In genomic region chr10:125782661-125783060, GRCh38 we compare ENCODE assay signal across 34 cellular contexts. TPM values are rescaled to one million over a fixed set of nuclear protein-coding genes. Genes with fewer than 3 reads are reported as not detected.
DNase-seq lines count a peak whose midpoint lies in the region; ATAC-seq and TF ChIP-seq lines count a peak whose summit lies in the region.
"Had no signal": no experiment of that assay in that cellular context is flagged by ENCODE, and none has a peak within 500 bp of the region (broad histone marks: within the 10 kb centered on the region; RNA-seq: fewer than 3 reads in every experiment).

No MANE protein-coding gene starts in this region.

- H4K20me1 ChIP-seq in smooth muscle cell (ENCODE audit: low read depth), result no peaks in the 10 kb centered on the region

- H3K9ac ChIP-seq in mesenchymal stem cell (ENCODE audit: low read length) (no peak overlapping the region), smooth muscle cell (ENCODE audit: low read depth) (no peak overlapping the region)
- H3K9ac ChIP-seq: KMS-11 had no signal

- peaks cover under 1 to 10% of the 10 kb centered on the region in 2 experiments for H3K27me3 ChIP-seq in mesenchymal stem cell (ENCODE audit: control insufficient read depth in 1 of 2, insufficient read depth in 1 of 2, low read length in 2 of 2)
- H3K27me3 ChIP-seq in smooth muscle cell (ENCODE audit: low read depth), result no peaks in the 10 kb centered on the region
- H3K27me3 ChIP-seq in HAP-1 (ENCODE audit: low read depth), result no peaks in the 10 kb centered on the region
- H3K27me3 ChIP-seq: left lung, MG63, upper lobe of left lung had no signal

- H3K9me3 Mint-ChIP-seq in activated CD4-positive, alpha-beta T cell treated with anti-CD3 and anti-CD28 coated beads, Interleukin-2, amount 10 ng/mL, durations not matched to agents 7 days and 5 days, result no peaks in the 10 kb centered on the region
- H3K9me3 Mint-ChIP-seq: effector memory CD8-positive, alpha-beta T cell; stimulated activated effector memory CD8-positive, alpha-beta T cell treated with anti-CD3 and anti-CD28 coated beads, Interleukin-12 subunit alpha, Interleukin-12 subunit beta, amount 100 ng/mL, for 72 hours had no signal

- H4K8ac ChIP-seq in mesenchymal stem cell (ENCODE audit: low read length), result no peak overlapping the region

- no peak overlapping the region for H3K18ac ChIP-seq in mesenchymal stem cell (ENCODE audit: low read depth in 1 of 2, low read length in 2 of 2)

- no peaks in the 10 kb centered on the region for H3K79me1 ChIP-seq in mesenchymal stem cell (replicated peaks; ENCODE audit: low read length, poor library complexity, severe bottlenecking)

- intact Hi-C loops in sciatic nerve (cut with DNase I), result no loop called here

- H3K27ac Mint-ChIP-seq in activated CD4-positive, alpha-beta T cell treated with anti-CD3 and anti-CD28 coated beads, Interleukin-2, amount 10 ng/mL, durations not matched to agents 7 days and 5 days, result peak overlapping the region; percentile 42
- H3K27ac Mint-ChIP-seq: effector memory CD8-positive, alpha-beta T cell; mesothelial cell of epicardium; stimulated activated effector memory CD8-positive, alpha-beta T cell treated with anti-CD3 and anti-CD28 coated beads, Interleukin-12 subunit alpha, Interleukin-12 subunit beta, amount 100 ng/mL, for 72 hours; WTC11 had no signal

- in situ Hi-C loops in HAP-1 (cut with MboI; ENCODE audit: low sequenced_read_pairs), result no loop called here

- no peak overlapping the region for H3K4ac ChIP-seq in mesenchymal stem cell (ENCODE audit: low read depth in 1 of 2, low read length in 2 of 2)

- H3K36me3 Mint-ChIP-seq in activated CD4-positive, alpha-beta T cell treated with anti-CD3 and anti-CD28 coated beads, Interleukin-2, amount 10 ng/mL, durations not matched to agents 7 days and 5 days (ENCODE audit: low read depth), result peaks cover under 1% of the 10 kb centered on the region
- H3K36me3 Mint-ChIP-seq: mesothelial cell of epicardium; stimulated activated effector memory CD8-positive, alpha-beta T cell treated with anti-CD3 and anti-CD28 coated beads, Interleukin-12 subunit alpha, Interleukin-12 subunit beta, amount 100 ng/mL, for 72 hours; WTC11 had no signal

- no peak overlapping the region for H2BK120ac ChIP-seq in mesenchymal stem cell (ENCODE audit: low read depth, low read length)

- no peak overlapping the region for H3K4me2 ChIP-seq in mesenchymal stem cell (ENCODE audit: low read length, poor library complexity, severe bottlenecking)
- peak overlapping the region; percentile 57 for H3K4me2 ChIP-seq in smooth muscle cell
- H3K4me2 ChIP-seq: KMS-11 had no signal

- WGBS in mesenchymal stem cell, result 91% methylated on average over 11 of the region's 11 CpGs
- 42% methylated on average over 11 of the region's 11 CpGs for WGBS in smooth muscle cell (ENCODE audit: low lambda C conversion rate)

- H3F3A ChIP-seq in smooth muscle cell (ENCODE audit: low read depth), result no peaks in the 10 kb centered on the region

- no peaks in the 10 kb centered on the region for H3K27me3 Mint-ChIP-seq in activated CD4-positive, alpha-beta T cell treated with anti-CD3 and anti-CD28 coated beads, Interleukin-2, amount 10 ng/mL, durations not matched to agents 7 days and 5 days

- H3K9me3 ChIP-seq in mesenchymal stem cell (ENCODE audit: control insufficient read depth, low read length), result no peaks in the 10 kb centered on the region
- H3K9me3 ChIP-seq in smooth muscle cell (replicated peaks; ENCODE audit: low read depth), result no peaks in the 10 kb centered on the region
- H3K9me3 ChIP-seq in HAP-1, result no peaks in the 10 kb centered on the region
- H3K9me3 ChIP-seq: left lung, MG63, prostate gland, upper lobe of left lung had no signal

- TF ChIP-seq CTCF in smooth muscle cell (IDR thresholded peaks at IDR 0.05; ENCODE audit: borderline replicate concordance, insufficient read depth, poor library complexity, severe bottlenecking), result no peak

- no peak overlapping the region for H4K91ac ChIP-seq in mesenchymal stem cell (ENCODE audit: low read length)

- CTCF ChIA-PET in activated CD4-positive, alpha-beta T cell treated with anti-CD3 and anti-CD28 coated beads, Interleukin-2, amount 10 ng/mL, durations not matched to agents 7 days and 5 days (lab: Charles Lee), result no interaction called here

- H3K4me3 Mint-ChIP-seq in activated CD4-positive, alpha-beta T cell treated with anti-CD3 and anti-CD28 coated beads, Interleukin-2, amount 10 ng/mL, durations not matched to agents 7 days and 5 days, result no peak overlapping the region
- H3K4me3 Mint-ChIP-seq: effector memory CD8-positive, alpha-beta T cell; mesothelial cell of epicardium; stimulated activated effector memory CD8-positive, alpha-beta T cell treated with anti-CD3 and anti-CD28 coated beads, Interleukin-12 subunit alpha, Interleukin-12 subunit beta, amount 100 ng/mL, for 72 hours; WTC11 had no signal

- no peak overlapping the region for H3K14ac ChIP-seq in mesenchymal stem cell (ENCODE audit: low read length in 2 of 2)

- H2BK12ac ChIP-seq in mesenchymal stem cell (ENCODE audit: low read length in 2 of 2), result no peak overlapping the region

- no peak overlapping the region for H3K27ac ChIP-seq in mesenchymal stem cell (ENCODE audit: low read length, poor library complexity, severe bottlenecking)
- H3K27ac ChIP-seq in smooth muscle cell (ENCODE audit: low read depth), result peak overlapping the region; percentile 88
- H3K27ac ChIP-seq: 22Rv1, HL-60, KMS-11, left lung, prostate gland, upper lobe of left lung had no signal

- no peak overlapping the region for H2BK15ac ChIP-seq in mesenchymal stem cell (ENCODE audit: low read depth, poor library complexity, severe bottlenecking)

- no peak overlapping the region for H2AFZ ChIP-seq in mesenchymal stem cell (ENCODE audit: low read depth, low read length)
- H2AFZ ChIP-seq in smooth muscle cell (ENCODE audit: low read depth), result peak overlapping the region; percentile 32

- peaks cover 9% of the 10 kb centered on the region for H3K4me1 Mint-ChIP-seq in activated CD4-positive, alpha-beta T cell treated with anti-CD3 and anti-CD28 coated beads, Interleukin-2, amount 10 ng/mL, durations not matched to agents 7 days and 5 days
- H3K4me1 Mint-ChIP-seq: WTC11 had no signal

- H2BK5ac ChIP-seq in mesenchymal stem cell (ENCODE audit: low read depth, low read length, poor library complexity, severe bottlenecking), result no peak overlapping the region

- no peak overlapping the region for H3K23ac ChIP-seq in mesenchymal stem cell (ENCODE audit: low read length in 2 of 2)

- POLR2A ChIA-PET in activated CD4-positive, alpha-beta T cell treated with anti-CD3 and anti-CD28 coated beads, Interleukin-2, amount 10 ng/mL, durations not matched to agents 7 days and 5 days (lab: Charles Lee), result no interaction called here

- DNase-seq in activated CD4-positive, alpha-beta T cell treated with anti-CD3 and anti-CD28 coated beads, Interleukin-2, amount 10 ng/mL, durations not matched to agents 7 days and 5 days, result no peak
- no peak for DNase-seq in activated CD4-positive, alpha-beta T cell treated with anti-CD3 and anti-CD28 coated beads for 48 hours
- peak; percentile 41 for DNase-seq in RKO (ENCODE audit: low spot score)
- peak; percentile 10 for DNase-seq in mesenchymal stem cell
- peak; percentile 14 for DNase-seq in smooth muscle cell (lab: John Stamatoyannopoulos, UW; ENCODE audit: unreplicated experiment)
- no peak for DNase-seq in HAP-1 (ENCODE audit: low spot score in 2 of 2)
- DNase-seq in SW480 (ENCODE audit: low spot score), result no peak
- no peak for DNase-seq in sciatic nerve (ENCODE audit: low spot score)
- DNase-seq: activated gamma-delta T cell treated with Interleukin-2 at 50 U/mL for 16 hours; activated T-cell treated with anti-CD3 and anti-CD28 coated beads, Interleukin-2, amount 50 U/mL, for 48 hours; Calu3; cortex of kidney; effector memory CD8-positive, alpha-beta T cell; erythroblast; GOT3; left lung; MG63; NCI-H1105 treated with DMSO at 0.1 percent for 48 hours; NCI-H2081; nucleus accumbens; SHP77 treated with DMSO at 0.1 percent for 48 hours; substantia nigra; upper lobe of left lung had no signal

- no peak overlapping the region for H3K4me3 ChIP-seq in mesenchymal stem cell (ENCODE audit: insufficient read depth in 1 of 2, low read depth in 1 of 2, low read length in 2 of 2)
- H3K4me3 ChIP-seq in smooth muscle cell, result no peak overlapping the region
- no peak overlapping the region for H3K4me3 ChIP-seq in HAP-1
- H3K4me3 ChIP-seq: left lung, MG63, prostate gland, upper lobe of left lung had no signal

- no peak overlapping the region for H2AK5ac ChIP-seq in mesenchymal stem cell (ENCODE audit: low read length, severe bottlenecking)

- no peaks in the 10 kb centered on the region for H3K79me2 ChIP-seq in smooth muscle cell (ENCODE audit: low read depth)

- H3K4me1 ChIP-seq in mesenchymal stem cell (ENCODE audit: control insufficient read depth, insufficient read depth, low read depth, low read length) (peaks cover 5% of the 10 kb centered on the region), smooth muscle cell (ENCODE audit: low read depth) (no peaks in the 10 kb centered on the region), HAP-1 (no peaks in the 10 kb centered on the region)
- H3K4me1 ChIP-seq: left lung, prostate gland, upper lobe of left lung had no signal

- H3K36me3 ChIP-seq in mesenchymal stem cell (ENCODE audit: control insufficient read depth in 1 of 2, insufficient read depth in 2 of 2, low read depth in 1 of 2, low read length in 2 of 2), result peaks cover under 1 to 3% of the 10 kb centered on the region in 2 experiments
- H3K36me3 ChIP-seq in smooth muscle cell (ENCODE audit: low read depth), result no peaks in the 10 kb centered on the region
- H3K36me3 ChIP-seq in HAP-1 (replicated peaks), result no peaks in the 10 kb centered on the region
- H3K36me3 ChIP-seq: left lung, MG63, prostate gland had no signal

- no peak for ATAC-seq in sciatic nerve
- ATAC-seq: effector memory CD8-positive, alpha-beta T cell; left lung; Panc1; stimulated activated effector memory CD8-positive, alpha-beta T cell treated with anti-CD3 and anti-CD28 coated beads, Interleukin-12 subunit alpha, Interleukin-12 subunit beta, amount 100 ng/mL, for 72 hours; WTC11 had no signal

RNA-seq across cellular contexts. Expression of gene MMP21, which starts 7.0 kb away (rescaled TPM):
- total RNA-seq in activated CD4-positive, alpha-beta T cell treated with anti-CD3 and anti-CD28 coated beads, Interleukin-2, amount 10 ng/mL, durations not matched to agents 7 days and 5 days, result under 1 TPM in 1 of 2 experiments, not detected in 1; 0.10 TPM
- polyA plus RNA-seq in mesenchymal stem cell (2013, experiment 1 of 2), result 0.01 TPM
- not detected for polyA plus RNA-seq in mesenchymal stem cell (2013, experiment 2 of 2)
- not detected in 2 replicates for total RNA-seq in smooth muscle cell
- polyA plus RNA-seq in smooth muscle cell, result not detected in 2 replicates
- 0.31 TPM for total RNA-seq in sciatic nerve
- total RNA-seq: astrocyte, cardiac septum, fibroblast of villous mesenchyme, prostate gland, WTC11 had no signal

RNA-seq across cellular contexts. Expression of gene UROS, which starts 40.4 kb away (rescaled TPM):
- total RNA-seq in activated CD4-positive, alpha-beta T cell treated with anti-CD3 and anti-CD28 coated beads, Interleukin-2, amount 10 ng/mL, durations not matched to agents 7 days and 5 days, result 10 to 100 TPM; 40.4 to 43.3 TPM
- 62.2 TPM for polyA plus RNA-seq in mesenchymal stem cell (2013, experiment 1 of 2)
- 65.5 TPM for polyA plus RNA-seq in mesenchymal stem cell (2013, experiment 2 of 2)
- total RNA-seq in smooth muscle cell (43.7 and 61.1 TPM in 2 replicates), sciatic nerve (30.6 TPM)
- 77.5 and 86.7 TPM in 2 replicates for polyA plus RNA-seq in smooth muscle cell

RNA-seq across cellular contexts. Expression of gene BCCIP, which starts 40.7 kb away (rescaled TPM):
- 10 to 100 TPM; 56.4 to 60.6 TPM for total RNA-seq in activated CD4-positive, alpha-beta T cell treated with anti-CD3 and anti-CD28 coated beads, Interleukin-2, amount 10 ng/mL, durations not matched to agents 7 days and 5 days
- polyA plus RNA-seq in mesenchymal stem cell (2013, experiment 1 of 2), result 44.6 TPM
- 43.8 TPM for polyA plus RNA-seq in mesenchymal stem cell (2013, experiment 2 of 2)
- 61.8 and 87.5 TPM in 2 replicates for total RNA-seq in smooth muscle cell
- polyA plus RNA-seq in smooth muscle cell, result 55.3 and 56.6 TPM in 2 replicates
- total RNA-seq in sciatic nerve, result 31.3 TPM

Comparison
In these comparisons a context has a peak if more than half of its experiments do, and no peak if none do; other contexts are left out.
1. DNase-seq: peak in RKO (single experiment), mesenchymal stem cell (single experiment) and smooth muscle cell (single experiment); none in activated CD4-positive, alpha-beta T cell treated with anti-CD3 and anti-CD28 coated beads, Interleukin-2, amount 10 ng/mL, durations not matched to agents 7 days and 5 days (single experiment), activated CD4-positive, alpha-beta T cell treated with anti-CD3 and anti-CD28 coated beads for 48 hours (single experiment), HAP-1 (0 of 2), SW480 (single experiment) and sciatic nerve (single experiment).